24 cellular contexts compared by ENCODE assay signal in the genomic region with DNA sequence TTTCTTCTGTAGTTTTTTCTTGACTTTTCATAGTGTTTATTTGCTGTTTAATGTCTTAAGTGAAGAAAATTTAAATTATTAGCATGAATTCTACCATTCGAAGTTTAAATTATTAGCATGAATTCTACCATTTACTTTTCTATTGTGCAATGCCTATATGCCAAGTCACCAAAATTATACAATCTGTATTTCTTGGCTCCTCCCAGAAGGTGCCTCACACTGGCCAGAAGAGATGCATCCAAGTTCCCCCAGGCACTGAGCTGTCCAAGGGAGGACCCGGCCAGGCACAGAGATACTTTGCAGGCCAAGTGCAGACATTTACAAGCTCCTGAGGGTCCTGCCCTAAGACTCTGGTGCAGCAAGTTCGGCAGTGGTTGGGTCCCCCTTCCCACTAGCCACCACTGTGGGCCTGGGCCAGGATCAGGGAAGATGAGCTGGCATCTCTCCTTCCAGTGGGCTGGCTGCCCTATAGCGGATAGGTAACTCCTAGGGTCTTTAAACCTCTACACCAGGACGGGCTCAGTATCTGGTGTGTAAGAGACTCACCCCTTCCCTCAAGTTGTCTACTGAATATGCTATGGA. TPM values are rescaled to one million over a fixed set of nuclear protein-coding genes. Genes with fewer than 3 reads are reported as not detected.
DNase-seq lines count a peak whose midpoint lies in the region; ATAC-seq and TF ChIP-seq lines count a peak whose summit lies in the region.
"Had no signal": no experiment of that assay in that cellular context is flagged by ENCODE, and none has a peak within 500 bp of the region (broad histone marks: within the 10 kb centered on the region; RNA-seq: fewer than 3 reads in every experiment).

No MANE protein-coding gene starts in this region.

- no peak overlapping the region for H4K5ac ChIP-seq in IMR-90 (ENCODE audit: low read depth, low read length)

- H3K4me3 ChIP-seq in IMR-90 (ENCODE audit: insufficient read depth, low read depth, low read length) (no peak overlapping the region), colonic mucosa (no peak overlapping the region), aorta (ENCODE audit: low read length in 2 of 2) (no peak overlapping the region)
- H3K4me3 ChIP-seq: BLaER1 had no signal

- POLR2A ChIA-PET in IMR-90 (lab: Charles Lee; ENCODE audit: unreplicated experiment) = no interaction called here

- no peak overlapping the region for H4K8ac ChIP-seq in IMR-90 (ENCODE audit: low read depth in 2 of 2, low read length in 2 of 2)

- no peak overlapping the region for H2AK9ac ChIP-seq in IMR-90 (replicated peaks; ENCODE audit: low read depth, low read length, poor library complexity)

- no peak overlapping the region for H2BK20ac ChIP-seq in IMR-90 (ENCODE audit: low read depth, low read length)

- H3K56ac ChIP-seq in IMR-90 (ENCODE audit: extremely low read depth, insufficient read depth, low read length) = no peak overlapping the region

- H3K27ac ChIP-seq in IMR-90 (ENCODE audit: insufficient read depth, low read length) (no peak overlapping the region), colonic mucosa (no peak overlapping the region), aorta (ENCODE audit: low read depth in 1 of 2, low read length in 2 of 2) (no peak overlapping the region)
- H3K27ac ChIP-seq: BLaER1, RWPE1 had no signal

- no peaks in the 10 kb centered on the region; the same call in 1 of the 2 replicates for H3K9me1 ChIP-seq in IMR-90 (ENCODE audit: insufficient read depth, low read length)

- ATAC-seq in activated CD8-positive, alpha-beta memory T cell treated with anti-CD3 and anti-CD28 coated beads, Interleukin-2, amount 10 ng/mL, durations not matched to agents 7 days and 5 days = no peak
- ATAC-seq in IMR-90 (ENCODE audit: low read depth) = no peak
- ATAC-seq in GM19328 (IDR thresholded peaks at IDR 0.05; ENCODE audit: unreplicated experiment) = no peak
- ATAC-seq in aorta (ENCODE audit: low FRiP score) = no peak
- ATAC-seq: HCT116, T-cell had no signal

- H3K9me3 ChIP-seq in IMR-90 (ENCODE audit: control insufficient read depth, insufficient read depth, low read length) (peaks cover 2% of the 10 kb centered on the region; the same call in 1 of the 2 replicates), colonic mucosa (no peaks in the 10 kb centered on the region), aorta (ENCODE audit: control insufficient read depth, low read length) (no peaks in the 10 kb centered on the region)

- TF ChIP-seq CTCF in IMR-90 (conservative IDR thresholded peaks at IDR 0.05; ENCODE audit: low read depth, low read length) (no peak), colonic mucosa (IDR thresholded peaks at IDR 0.05) (no peak), osteocyte (IDR thresholded peaks at IDR 0.05) (no peak)

- no peak overlapping the region for H3K18ac ChIP-seq in IMR-90 (ENCODE audit: low read depth, low read length)

- H2BK120ac ChIP-seq in IMR-90 (ENCODE audit: low read depth, low read length) = no peak overlapping the region

- H3K36me3 ChIP-seq in IMR-90 (ENCODE audit: control insufficient read depth, insufficient read depth, low read length) (no peaks in the 10 kb centered on the region), colonic mucosa (no peaks in the 10 kb centered on the region), aorta (ENCODE audit: control insufficient read depth in 1 of 2, insufficient read depth in 2 of 2, low read length in 1 of 2) (no peaks in the 10 kb centered on the region)
- H3K36me3 ChIP-seq: BLaER1 had no signal

- H3K23ac ChIP-seq in IMR-90 (ENCODE audit: low read depth, low read length) = no peak overlapping the region

- H3K79me1 ChIP-seq in IMR-90 (ENCODE audit: low read depth in 1 of 2, low read length in 2 of 2) = no peaks in the 10 kb centered on the region

- no peak overlapping the region for H3K4ac ChIP-seq in IMR-90 (ENCODE audit: low read depth, low read length)

- DNase-seq in activated CD8-positive, alpha-beta memory T cell treated with anti-CD3 and anti-CD28 coated beads, Interleukin-2, amount 10 ng/mL, durations not matched to agents 7 days and 5 days = peak; percentile 28
- DNase-seq in activated CD8-positive, alpha-beta memory T cell treated with anti-CD3 and anti-CD28 coated beads for 24 hours = no peak
- DNase-seq in IMR-90 (no peak), colonic mucosa (peak; percentile 13), osteocyte (ENCODE audit: extremely low spot score, unreplicated experiment) (peak; percentile 70), aorta (no peak), NCI-H524 treated with DMSO at 0.1 percent for 48 hours (lab: John Stamatoyannopoulos, UW) (no peak)
- DNase-seq: CD4-positive, alpha-beta T cell; NCI-H1694; NCI-H2081; NCI-H2171; NCI-H226; NCI-H510A treated with DMSO at 0.1 percent for 48 hours; NCI-H774; SHP77; T-cell had no signal

- TF ChIP-seq POLR2A in IMR-90 (IDR thresholded peaks at IDR 0.05; ENCODE audit: low read depth, low read length) = no peak

- no peak overlapping the region for H4K91ac ChIP-seq in IMR-90 (ENCODE audit: insufficient read depth, low read depth, low read length)

- no peaks in the 10 kb centered on the region for H3K27me3 Mint-ChIP-seq in activated CD8-positive, alpha-beta memory T cell treated with anti-CD3 and anti-CD28 coated beads, Interleukin-2, amount 10 ng/mL, durations not matched to agents 7 days and 5 days
- peaks cover 7% of the 10 kb centered on the region for H3K27me3 Mint-ChIP-seq in osteocyte (ENCODE audit: unreplicated experiment)
- H3K27me3 Mint-ChIP-seq: CD4-positive, alpha-beta T cell; T-cell had no signal

- no peak overlapping the region for H2AFZ ChIP-seq in IMR-90 (replicated peaks; ENCODE audit: low read length, poor library complexity)

- H2AK5ac ChIP-seq in IMR-90 (ENCODE audit: low read depth, low read length) = no peak overlapping the region

- CTCF ChIA-PET in activated CD8-positive, alpha-beta memory T cell treated with anti-CD3 and anti-CD28 coated beads, Interleukin-2, amount 10 ng/mL, durations not matched to agents 7 days and 5 days (lab: Charles Lee) = no interaction called here
- CTCF ChIA-PET in IMR-90 (lab: Yijun Ruan, JAX) = no interaction called here

- H3K27ac Mint-ChIP-seq in activated CD8-positive, alpha-beta memory T cell treated with anti-CD3 and anti-CD28 coated beads, Interleukin-2, amount 10 ng/mL, durations not matched to agents 7 days and 5 days = no peak overlapping the region
- no peak overlapping the region for H3K27ac Mint-ChIP-seq in osteocyte (ENCODE audit: unreplicated experiment)
- H3K27ac Mint-ChIP-seq: CD4-positive, alpha-beta T cell; T-cell had no signal

- no peaks in the 10 kb centered on the region for H3K4me1 ChIP-seq in IMR-90 (ENCODE audit: control insufficient read depth, insufficient read depth, low read length)
- H3K4me1 ChIP-seq in colonic mucosa = no peaks in the 10 kb centered on the region
- no peaks in the 10 kb centered on the region for H3K4me1 ChIP-seq in aorta (ENCODE audit: control insufficient read depth in 1 of 2, insufficient read depth in 2 of 2, low read length in 2 of 2)

- H3K27me3 ChIP-seq in IMR-90 (ENCODE audit: control insufficient read depth, insufficient read depth, low read length) (no peaks in the 10 kb centered on the region; the same call in 1 of the 2 replicates), colonic mucosa (no peaks in the 10 kb centered on the region), aorta (ENCODE audit: control insufficient read depth in 1 of 2, insufficient read depth in 2 of 2, low read length in 1 of 2) (no peaks in the 10 kb centered on the region)
- H3K27me3 ChIP-seq: BLaER1 had no signal

- H3K4me2 ChIP-seq in IMR-90 (ENCODE audit: low read depth, low read length) = no peak overlapping the region
- H3K4me2 ChIP-seq: BLaER1 had no signal

- peaks cover 12% of the 10 kb centered on the region for H3K4me1 Mint-ChIP-seq in activated CD8-positive, alpha-beta memory T cell treated with anti-CD3 and anti-CD28 coated beads, Interleukin-2, amount 10 ng/mL, durations not matched to agents 7 days and 5 days
- no peaks in the 10 kb centered on the region for H3K4me1 Mint-ChIP-seq in osteocyte (ENCODE audit: unreplicated experiment)

- no peak overlapping the region for H2BK5ac ChIP-seq in IMR-90 (ENCODE audit: low read depth, low read length, poor library complexity, severe bottlenecking)

- H3K4me3 Mint-ChIP-seq in activated CD8-positive, alpha-beta memory T cell treated with anti-CD3 and anti-CD28 coated beads, Interleukin-2, amount 10 ng/mL, durations not matched to agents 7 days and 5 days = no peak overlapping the region
- no peak overlapping the region for H3K4me3 Mint-ChIP-seq in osteocyte (ENCODE audit: unreplicated experiment)
- H3K4me3 Mint-ChIP-seq: CD4-positive, alpha-beta T cell; T-cell had no signal

- no peaks in the 10 kb centered on the region for H4K20me1 ChIP-seq in IMR-90 (ENCODE audit: insufficient read depth, low read length)
- H4K20me1 ChIP-seq: BLaER1 had no signal

- dilution Hi-C loops in IMR-90 (cut with HindIII; ENCODE audit: low sequenced_read_pairs, unreplicated experiment) = no loop called here

- no peak overlapping the region for H3K9ac ChIP-seq in IMR-90 (ENCODE audit: low read depth, low read length)
- no peak overlapping the region for H3K9ac ChIP-seq in colonic mucosa (ENCODE audit: low read depth in 2 of 2, low read length in 2 of 2)
- H3K9ac ChIP-seq: BLaER1 had no signal

- H3K14ac ChIP-seq in IMR-90 (replicated peaks; ENCODE audit: low read depth, low read length) = no peak overlapping the region

- BruUV-seq in IMR-90 (replicated peaks; lab: Mats Ljungman, UMichigan) = no TSS peak

- H3K36me3 Mint-ChIP-seq in activated CD8-positive, alpha-beta memory T cell treated with anti-CD3 and anti-CD28 coated beads, Interleukin-2, amount 10 ng/mL, durations not matched to agents 7 days and 5 days = peaks cover 6% of the 10 kb centered on the region
- peaks cover 6% of the 10 kb centered on the region for H3K36me3 Mint-ChIP-seq in osteocyte (ENCODE audit: unreplicated experiment)

- H3K9me3 Mint-ChIP-seq in activated CD8-positive, alpha-beta memory T cell treated with anti-CD3 and anti-CD28 coated beads, Interleukin-2, amount 10 ng/mL, durations not matched to agents 7 days and 5 days (ENCODE audit: low read depth) = peaks cover 7% of the 10 kb centered on the region
- H3K9me3 Mint-ChIP-seq in osteocyte (ENCODE audit: unreplicated experiment) = peaks cover 15% of the 10 kb centered on the region

- intact Hi-C loops in IMR-90 (cut with micrococcal nuclease) (no loop called here), colonic mucosa (cut with DNase I) (no loop called here), aorta (cut with DNase I) (no loop called here)

- in situ Hi-C loops in IMR-90 (cut with MboI; ENCODE audit: low sequenced_read_pairs) = no loop called here

- no peak overlapping the region for H2BK15ac ChIP-seq in IMR-90 (ENCODE audit: low read depth, low read length)

- WGBS in IMR-90 (ENCODE audit: extremely low coverage in 2 of 2, insufficient read length in 1 of 2), 2 experiments = 60% methylated on average over 2 of the region's 5 CpGs; no CpG with 5 or more reads in 1 of the 2 experiments
- WGBS in aorta, 2 donors = 80 to 82% methylated on average over 5 of the region's 5 CpGs

- TF ChIP-seq RAD21 in IMR-90 (IDR thresholded peaks at IDR 0.05; ENCODE audit: low read length) = no peak

RNA-seq across cellular contexts. Expression of a gene that starts 31.3 kb away (rescaled TPM):
- not detected for total RNA-seq in activated CD8-positive, alpha-beta memory T cell treated with anti-CD3 and anti-CD28 coated beads, Interleukin-2, amount 10 ng/mL, durations not matched to agents 7 days and 5 days
- not detected in 2 replicates for total RNA-seq in IMR-90 (2012; rRNA removed)
- not detected in 2 replicates for polyA plus RNA-seq in IMR-90 (2012; rRNA removed)
- polyA plus RNA-seq in IMR-90 (2012; cell fraction: cytosol; rRNA removed) = not detected in 2 replicates
- not detected in 2 replicates for polyA plus RNA-seq in IMR-90 (2012; cell fraction: nucleus; rRNA removed; ENCODE audit: low replicate concordance)
- not detected for total RNA-seq in colonic mucosa
- not detected in 2 replicates for total RNA-seq in osteocyte
- total RNA-seq in aorta = not detected
- not detected for polyA plus RNA-seq in aorta
- total RNA-seq: CD4-positive, alpha-beta T cell; G401; H4; SK-MEL-5; T-cell had no signal
- polyA plus RNA-seq: AG04450 had no signal

RNA-seq across cellular contexts. Expression of a gene that starts 31.6 kb away (rescaled TPM):
- total RNA-seq in activated CD8-positive, alpha-beta memory T cell treated with anti-CD3 and anti-CD28 coated beads, Interleukin-2, amount 10 ng/mL, durations not matched to agents 7 days and 5 days = 10 to 100 TPM; 11.4 to 14.5 TPM
- 50.7 and 70.3 TPM in 2 replicates for total RNA-seq in IMR-90 (2012; rRNA removed)
- 41.4 and 46.3 TPM in 2 replicates for polyA plus RNA-seq in IMR-90 (2012; rRNA removed)
- polyA plus RNA-seq in IMR-90 (2012; cell fraction: cytosol; rRNA removed) = 19.0 and 20.9 TPM in 2 replicates
- 37.4 and 90.3 TPM in 2 replicates for polyA plus RNA-seq in IMR-90 (2012; cell fraction: nucleus; rRNA removed; ENCODE audit: low replicate concordance)
- total RNA-seq in colonic mucosa = 10 to 100 TPM in 1 of 2 donors, 1 to 10 TPM in 1; 7.0 to 22.5 TPM
- total RNA-seq in osteocyte = 90.6 and 91.3 TPM in 2 replicates
- total RNA-seq in aorta = 100 to 1,000 TPM; 135 to 172 TPM
- polyA plus RNA-seq in aorta = 10 to 100 TPM; 59.2 to 98.3 TPM

RNA-seq across cellular contexts. Expression of a gene that starts 31.7 kb away (rescaled TPM):
- 1 to 10 TPM; 6.0 to 8.2 TPM for total RNA-seq in activated CD8-positive, alpha-beta memory T cell treated with anti-CD3 and anti-CD28 coated beads, Interleukin-2, amount 10 ng/mL, durations not matched to agents 7 days and 5 days
- 4.4 and 4.8 TPM in 2 replicates for total RNA-seq in IMR-90 (2012; rRNA removed)
- polyA plus RNA-seq in IMR-90 (2012; rRNA removed) = 4.0 and 5.3 TPM in 2 replicates
- polyA plus RNA-seq in IMR-90 (2012; cell fraction: cytosol; rRNA removed) = 2.1 and 2.3 TPM in 2 replicates
- 1.1 and 2.4 TPM in 2 replicates for polyA plus RNA-seq in IMR-90 (2012; cell fraction: nucleus; rRNA removed; ENCODE audit: low replicate concordance)
- total RNA-seq in colonic mucosa = 1 to 10 TPM; 1.5 to 3.6 TPM
- total RNA-seq in osteocyte = 8.9 and 9.3 TPM in 2 replicates
- total RNA-seq in aorta = 1 to 10 TPM; 5.1 to 6.8 TPM
- 1 to 10 TPM; 2.9 to 8.0 TPM for polyA plus RNA-seq in aorta

Comparison
In these comparisons a context has a peak if more than half of its experiments do, and no peak if none do; other contexts are left out.
1. DNase-seq: peak in activated CD8-positive, alpha-beta memory T cell treated with anti-CD3 and anti-CD28 coated beads, Interleukin-2, amount 10 ng/mL, durations not matched to agents 7 days and 5 days (single experiment), colonic mucosa (single experiment) and osteocyte (single experiment); none in activated CD8-positive, alpha-beta memory T cell treated with anti-CD3 and anti-CD28 coated beads for 24 hours (single experiment), IMR-90 (single experiment), aorta (0 of 2) and NCI-H524 treated with DMSO at 0.1 percent for 48 hours (single experiment).